ENCODE assay signal across 8 cellular contexts in genomic region chr20:48657426-48658197, GRCh38.
DNase-seq lines count a peak whose midpoint lies in the region; ATAC-seq and TF ChIP-seq lines count a peak whose summit lies in the region.

No MANE protein-coding gene starts in this region.

- peaks cover 0 to 3% of the 10 kb centered on the region in 2 donors for H3K27me3 Mint-ChIP-seq in CD8-positive, alpha-beta memory T cell
- H3K27me3 Mint-ChIP-seq in naive thymus-derived CD8-positive, alpha-beta T cell: no peaks in the 10 kb centered on the region

- no peak overlapping the region for H3K4me3 Mint-ChIP-seq in CD8-positive, alpha-beta memory T cell
- H3K4me3 Mint-ChIP-seq in naive thymus-derived CD8-positive, alpha-beta T cell: peak overlapping the region in 1 of 10 donors; percentile 8

- POLR2A ChIA-PET in CD8-positive, alpha-beta memory T cell (lab: Charles Lee): interaction anchor here (1.7 kb wide), 1 partner anchor 248 kb away, joined by 11 read pairs; no protein-coding TSS in a partner anchor
- POLR2A ChIA-PET in naive thymus-derived CD8-positive, alpha-beta T cell (lab: Charles Lee): interaction anchor here (0.7 to 2.3 kb wide), 3 partner anchors 61 to 248 kb away, joined by 3 to 8 read pairs (median 3); no protein-coding TSS in a partner anchor

- peaks cover 9 to 30% (median 13%) of the 10 kb centered on the region in 3 donors for H3K4me1 Mint-ChIP-seq in CD8-positive, alpha-beta memory T cell
- peaks cover 9 to 32% (median 16%) of the 10 kb centered on the region in 4 donors for H3K4me1 Mint-ChIP-seq in naive thymus-derived CD8-positive, alpha-beta T cell

- H3K9me3 Mint-ChIP-seq in CD8-positive, alpha-beta memory T cell: peaks cover 0 to 3% (median 0%) of the 10 kb centered on the region in 5 donors
- peaks cover 0 to 11% (median 0%) of the 10 kb centered on the region in 9 donors for H3K9me3 Mint-ChIP-seq in naive thymus-derived CD8-positive, alpha-beta T cell

- H3K27me3 ChIP-seq in CD8-positive, alpha-beta memory T cell (ENCODE audit: insufficient read depth, low read length, poor library complexity, severe bottlenecking): no peaks in the 10 kb centered on the region

- H3K36me3 Mint-ChIP-seq in CD8-positive, alpha-beta memory T cell: peaks cover 22 to 96% (median 26%) of the 10 kb centered on the region in 3 donors
- H3K36me3 Mint-ChIP-seq in naive thymus-derived CD8-positive, alpha-beta T cell: peaks cover 13 to 89% (median 30%) of the 10 kb centered on the region in 3 donors

- CTCF ChIA-PET in CD8-positive, alpha-beta memory T cell (lab: Charles Lee): interaction anchor here (0.6 to 10.3 kb wide), 51 partner anchors 8 to 630 kb away, joined by 3 to 156 read pairs (median 4); no protein-coding TSS in a partner anchor

- H3K4me1 ChIP-seq in CD8-positive, alpha-beta memory T cell (ENCODE audit: insufficient read depth, low read length): no peaks in the 10 kb centered on the region

- H3K9me3 ChIP-seq in CD8-positive, alpha-beta memory T cell (ENCODE audit: low read length): no peaks in the 10 kb centered on the region

- TF ChIP-seq CTCF in epithelial cell of proximal tubule (conservative IDR thresholded peaks at IDR 0.05; ENCODE audit: low read depth, low read length): peak; percentile 95

- H3K27ac ChIP-seq in CD8-positive, alpha-beta memory T cell (ENCODE audit: low read depth, low read length): no peak overlapping the region

- peak; percentile 79 to 86 for ATAC-seq in naive thymus-derived CD8-positive, alpha-beta T cell
- ATAC-seq in HG02938 (IDR thresholded peaks at IDR 0.05; ENCODE audit: unreplicated experiment): no peak

- peak; percentile 44 to 74 (median 64) for DNase-seq in CD8-positive, alpha-beta memory T cell
- DNase-seq in HUDEP-2 (lab: John Stamatoyannopoulos, UW; ENCODE audit: unreplicated experiment in 76 of 76) (peak in 73 of 76 experiments; percentile 10 to 87 (median 49)), OCI-M2 (lab: John Stamatoyannopoulos, UW; ENCODE audit: unreplicated experiment) (peak; percentile 7), activated T-cell treated with anti-CD3 and anti-CD28 coated beads for 4 hours (peak; percentile 54), epithelial cell of proximal tubule (ENCODE audit: low read depth) (peak; percentile 1)
- DNase-seq in naive thymus-derived CD8-positive, alpha-beta T cell: peak; percentile 30 to 81 (median 66)
- peak; percentile 35 for DNase-seq in stimulated activated naive CD4-positive, alpha-beta T cell treated with Interleukin-2 at 50 U/mL for 16 hours (lab: John Stamatoyannopoulos, UW)

- H3K4me3 ChIP-seq in CD8-positive, alpha-beta memory T cell (ENCODE audit: low read length): no peak overlapping the region
- no peak overlapping the region for H3K4me3 ChIP-seq in epithelial cell of proximal tubule (ENCODE audit: low read depth, low read length)

- H3K27ac Mint-ChIP-seq in CD8-positive, alpha-beta memory T cell: peak overlapping the region in 7 of 8 donors; percentile 20 to 89 (median 73)
- peak overlapping the region in 9 of 10 donors; percentile 14 to 96 (median 44) for H3K27ac Mint-ChIP-seq in naive thymus-derived CD8-positive, alpha-beta T cell

- peaks cover 46% of the 10 kb centered on the region for H3K36me3 ChIP-seq in CD8-positive, alpha-beta memory T cell (ENCODE audit: insufficient read depth, low read length)

Comparison
In these comparisons a context has a peak if more than half of its experiments do, and no peak if none do; other contexts are left out.
1. DNase-seq: peak in every context shown above with its lines; median percentile 66 in naive thymus-derived CD8-positive, alpha-beta T cell; 64 in CD8-positive, alpha-beta memory T cell; 54 in activated T-cell treated with anti-CD3 and anti-CD28 coated beads for 4 hours; 49 in HUDEP-2; 35 in stimulated activated naive CD4-positive, alpha-beta T cell treated with Interleukin-2 at 50 U/mL for 16 hours; 7 in OCI-M2; 1 in epithelial cell of proximal tubule.